Comparison of ENCODE assay signal across 8 cellular contexts in genomic region chr2:68303902-68304272, GRCh38. TPM values are rescaled to one million over a fixed set of nuclear protein-coding genes. Genes with fewer than 3 reads are reported as not detected.
"Had no signal": no experiment of that assay in that cellular context is flagged by ENCODE, and none has a peak within 500 bp of the region (broad histone marks: within the 10 kb centered on the region; RNA-seq: fewer than 3 reads in every experiment).

No MANE protein-coding gene starts in this region.

RNA-seq across cellular contexts. Expression of gene CNRIP1, which starts 15.9 kb away (rescaled TPM):
- total RNA-seq: activated naive CD4-positive, alpha-beta T cell treated with anti-CD3 and anti-CD28 coated beads for 36 hours; activated naive CD4-positive, alpha-beta T cell treated with anti-CD3 and anti-CD28 coated beads, Interleukin-2, amount 50 U/mL, for 72 hours; activated naive CD8-positive, alpha-beta T cell treated with anti-CD3 and anti-CD28 coated beads for 36 hours; activated naive CD8-positive, alpha-beta T cell treated with anti-CD3 and anti-CD28 coated beads, Interleukin-2, amount 10 ng/mL, durations not matched to agents 7 days and 5 days; activated T-cell treated with anti-CD3 and anti-CD28 coated beads, Interleukin-2, amount 50 U/mL, for 72 hours; activated T-helper 1 cell treated with anti-CD3 and anti-CD28 coated beads, Interleukin-12 subunit alpha, Interleukin-12 subunit beta, Interleukin-2, Interleukin-4 antibody, amounts not matched to agents 30 ng/mL and 10 ng/mL and 1 ng/mL, durations not matched to agents 14 hours and 24 hours and 36 hours; activated T-helper 17 cell treated with anti-CD3 and anti-CD28 coated beads, Interleukin-2, amount 50 U/mL, for 72 hours; activated T-helper 2 cell treated with anti-CD3 and anti-CD28 coated beads, Interferon-gamma antibody, Interleukin-2, Interleukin-4, amounts not matched to agents 10 μg/mL and 5 μg/mL and 100 μg/mL, durations not matched to agents 14 hours and 24 hours and 36 hours had no signal
